25 cellular contexts compared by ENCODE assay signal in genomic region chr3:25486932-25487331, GRCh38. TPM values are rescaled to one million over a fixed set of nuclear protein-coding genes. Genes with fewer than 3 reads are reported as not detected.
DNase-seq lines count a peak whose midpoint lies in the region; ATAC-seq and TF ChIP-seq lines count a peak whose summit lies in the region.
"Had no signal": no experiment of that assay in that cellular context is flagged by ENCODE, and none has a peak within 500 bp of the region (broad histone marks: within the 10 kb centered on the region; RNA-seq: fewer than 3 reads in every experiment).

No MANE protein-coding gene starts in this region.

- intact Hi-C loops in Right ventricle myocardium inferior (cut with DNase I) = loop anchor here (2.0 kb wide), 1 partner anchor 14 kb away; no protein-coding TSS in a partner anchor
- intact Hi-C loops in cardiac septum (cut with DNase I) = no loop called here
- intact Hi-C loops in heart left ventricle (cut with DNase I) = no loop called here

- peaks cover 0 to 58% (median 21%) of the 10 kb centered on the region in 12 donors for H3K4me1 ChIP-seq in heart left ventricle
- peaks cover 0 to 53% of the 10 kb centered on the region in 2 donors for H3K4me1 ChIP-seq in right atrium auricular region
- H3K4me1 ChIP-seq: BE2C; BLaER1 treated with 17β-estradiol and CSF1 and Interleukin-3, amounts not matched to agents 10 nM and 100 nM had no signal

- TF ChIP-seq POLR2A in heart left ventricle (IDR thresholded peaks at IDR 0.05) = no peak

- H3K9me3 ChIP-seq in heart left ventricle (peaks cover 0 to 3% (median 0%) of the 10 kb centered on the region in 12 donors), right atrium auricular region (peaks cover 0 to 1% of the 10 kb centered on the region in 2 donors)
- H3K9me3 ChIP-seq: BE2C had no signal

- WGBS in heart left ventricle, 4 donors = 54 to 62% (median 57%) methylated on average over 5 to 6 of the region's 6 CpGs

- H3K27me3 ChIP-seq in heart left ventricle = no peaks in the 10 kb centered on the region
- no peaks in the 10 kb centered on the region for H3K27me3 ChIP-seq in right atrium auricular region
- H3K27me3 ChIP-seq: BE2C; BLaER1 treated with 17β-estradiol and CSF1 and Interleukin-3, amounts not matched to agents 10 nM and 100 nM had no signal

- H3K36me3 ChIP-seq in heart left ventricle (no peaks in the 10 kb centered on the region), right atrium auricular region (no peaks in the 10 kb centered on the region)
- H3K36me3 ChIP-seq: BE2C; BLaER1 treated with 17β-estradiol and CSF1 and Interleukin-3, amounts not matched to agents 10 nM and 100 nM had no signal

- peak overlapping the region in 4 of 12 donors; percentile 9 to 29 (median 17) for H3K27ac ChIP-seq in heart left ventricle
- H3K27ac ChIP-seq in right atrium auricular region = peak overlapping the region; percentile 65 to 78
- H3K27ac ChIP-seq: 22Rv1; A549; BLaER1 treated with 17β-estradiol and CSF1 and Interleukin-3, amounts not matched to agents 10 nM and 100 nM had no signal

- TF ChIP-seq CTCF in heart left ventricle (IDR thresholded peaks at IDR 0.05) (no peak), right atrium auricular region (IDR thresholded peaks at IDR 0.05) (no peak), mesothelial cell of epicardium (IDR thresholded peaks at IDR 0.05; ENCODE audit: unreplicated experiment) (no peak)

- no peaks in the 10 kb centered on the region for H3K27me3 Mint-ChIP-seq in mesothelial cell of epicardium (ENCODE audit: low read depth)
- H3K27me3 Mint-ChIP-seq: CD8-positive, alpha-beta memory T cell had no signal

- H3K4me1 Mint-ChIP-seq in mesothelial cell of epicardium = peaks cover 73% of the 10 kb centered on the region
- H3K4me1 Mint-ChIP-seq: CD14-positive monocyte; CD8-positive, alpha-beta memory T cell had no signal

- peak; percentile 55 for ATAC-seq in Right ventricle myocardium inferior
- peak; percentile 15 to 78 (median 68) for ATAC-seq in heart left ventricle
- ATAC-seq: A549, GM12878 had no signal

- DNase-seq in Right ventricle myocardium inferior (ENCODE audit: missing footprints) (no peak), cardiac septum (ENCODE audit: low spot score) (no peak), heart left ventricle (no peak), right atrium auricular region (ENCODE audit: low spot score) (no peak), mesothelial cell of epicardium (ENCODE audit: low spot score in 2 of 2, unreplicated experiment in 2 of 2) (no peak), 8988T (no peak), NCI-H1930 (lab: John Stamatoyannopoulos, UW) (no peak), NCI-H446 treated with DMSO at 0.1 percent for 48 hours (lab: John Stamatoyannopoulos, UW) (no peak)
- DNase-seq: ACHN; AML-193; BE2C; CD4-positive, alpha-beta T cell; CD8-positive, alpha-beta memory T cell; DMS 273 treated with DMSO at 0.1 percent for 48 hours; DMS79; EL; GDM1; GOT3; H7; HCEC 1CT had no signal

- H3K36me3 Mint-ChIP-seq in mesothelial cell of epicardium = peaks cover 7% of the 10 kb centered on the region
- H3K36me3 Mint-ChIP-seq: CD14-positive monocyte; CD8-positive, alpha-beta memory T cell had no signal

- H3K27ac Mint-ChIP-seq in mesothelial cell of epicardium = peak overlapping the region; percentile 8
- H3K27ac Mint-ChIP-seq: CD14-positive monocyte; CD4-positive, alpha-beta T cell; CD8-positive, alpha-beta memory T cell had no signal

- no peaks in the 10 kb centered on the region for H3K9me3 Mint-ChIP-seq in mesothelial cell of epicardium
- H3K9me3 Mint-ChIP-seq: CD4-positive, alpha-beta T cell had no signal

- no peak overlapping the region for H3K4me3 Mint-ChIP-seq in mesothelial cell of epicardium
- H3K4me3 Mint-ChIP-seq: CD14-positive monocyte; CD4-positive, alpha-beta T cell; CD8-positive, alpha-beta memory T cell had no signal

- H3K4me3 ChIP-seq in heart left ventricle (no peak overlapping the region), right atrium auricular region (no peak overlapping the region)
- H3K4me3 ChIP-seq: A549; BLaER1 treated with 17β-estradiol and CSF1 and Interleukin-3, amounts not matched to agents 10 nM and 100 nM; GM12878 had no signal

RNA-seq across cellular contexts. Expression of gene RARB, which starts 58.9 kb away (rescaled TPM):
- 17.5 TPM for total RNA-seq in Right ventricle myocardium inferior
- 20.3 TPM for total RNA-seq in cardiac septum
- total RNA-seq in heart left ventricle = 10 to 100 TPM; 11.3 to 21.0 (median 17.3) TPM
- 1 to 10 TPM; 4.3 to 6.9 TPM for polyA plus RNA-seq in heart left ventricle
- 10 to 100 TPM; 15.2 to 22.8 TPM for total RNA-seq in right atrium auricular region
- 106 to 117 TPM (median 117 TPM) in 3 replicates for total RNA-seq in mesothelial cell of epicardium
- total RNA-seq: CD4-positive, alpha-beta T cell; CD8-positive, alpha-beta memory T cell; GM12878 had no signal
- polyA plus RNA-seq: CD14-positive monocyte; CD8-positive, alpha-beta memory T cell had no signal
